ENCODE assay signal across 1 cellular context in the genomic region with DNA sequence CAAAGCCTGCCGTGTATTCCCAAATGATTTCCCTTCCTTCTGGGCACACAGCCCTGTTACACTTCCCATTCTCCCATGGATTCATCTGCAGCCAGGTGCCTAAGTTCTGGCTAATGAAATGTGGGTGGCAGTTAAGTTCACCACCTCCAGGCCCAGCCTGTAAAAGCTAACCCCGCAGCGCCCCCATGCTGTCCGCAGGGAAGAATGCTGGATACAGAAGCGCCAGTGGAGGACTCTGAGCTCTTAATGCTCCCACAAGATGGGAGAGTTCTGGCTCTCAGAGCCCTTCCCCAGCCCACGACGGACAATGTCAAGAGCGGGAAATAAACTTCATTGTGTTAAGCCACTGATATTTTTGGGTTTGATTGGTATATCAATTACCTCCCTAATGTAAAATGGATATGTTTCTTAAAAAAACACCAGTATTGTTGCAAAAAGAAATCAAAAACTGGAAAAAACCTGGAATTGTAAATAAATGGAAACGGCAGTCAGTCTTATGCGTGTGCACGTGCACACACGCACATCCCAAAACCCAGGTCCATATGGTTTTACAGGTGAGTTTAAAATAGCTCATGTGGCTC.
TF ChIP-seq lines count a peak whose summit lies in the region.

No MANE protein-coding gene starts in this region.

TF ChIP-seq in HEK293, 187 proteins besides CTCF, POLR2A, EP300 and RAD21:
- TF ChIP-seq ZFHX2 (tag by site-specific recombination; conservative IDR thresholded peaks at IDR 0.05) = peak; percentile 55
- TF ChIP-seq, protein P1, sequence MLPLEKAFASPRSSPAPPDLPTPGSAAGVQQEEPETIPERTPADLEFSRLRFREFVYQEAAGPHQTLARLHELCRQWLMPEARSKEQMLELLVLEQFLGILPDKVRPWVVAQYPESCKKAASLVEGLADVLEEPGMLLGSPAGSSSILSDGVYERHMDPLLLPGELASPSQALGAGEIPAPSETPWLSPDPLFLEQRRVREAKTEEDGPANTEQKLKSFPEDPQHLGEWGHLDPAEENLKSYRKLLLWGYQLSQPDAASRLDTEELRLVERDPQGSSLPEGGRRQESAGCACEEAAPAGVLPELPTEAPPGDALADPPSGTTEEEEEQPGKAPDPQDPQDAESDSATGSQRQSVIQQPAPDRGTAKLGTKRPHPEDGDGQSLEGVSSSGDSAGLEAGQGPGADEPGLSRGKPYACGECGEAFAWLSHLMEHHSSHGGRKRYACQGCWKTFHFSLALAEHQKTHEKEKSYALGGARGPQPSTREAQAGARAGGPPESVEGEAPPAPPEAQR (tag by site-specific recombination; IDR thresholded peaks at IDR 0.05) = no peak
- TF ChIP-seq EGR2 (tag by site-specific recombination; IDR thresholded peaks at IDR 0.05; ENCODE audit: low read depth) = peak; percentile 50; the same call in 1 of the 2 replicates
- peak; percentile 56; the same call in 1 of the 2 replicates for TF ChIP-seq ZNF660 (tag by site-specific recombination; IDR thresholded peaks at IDR 0.05)
- TF ChIP-seq, protein P2, sequence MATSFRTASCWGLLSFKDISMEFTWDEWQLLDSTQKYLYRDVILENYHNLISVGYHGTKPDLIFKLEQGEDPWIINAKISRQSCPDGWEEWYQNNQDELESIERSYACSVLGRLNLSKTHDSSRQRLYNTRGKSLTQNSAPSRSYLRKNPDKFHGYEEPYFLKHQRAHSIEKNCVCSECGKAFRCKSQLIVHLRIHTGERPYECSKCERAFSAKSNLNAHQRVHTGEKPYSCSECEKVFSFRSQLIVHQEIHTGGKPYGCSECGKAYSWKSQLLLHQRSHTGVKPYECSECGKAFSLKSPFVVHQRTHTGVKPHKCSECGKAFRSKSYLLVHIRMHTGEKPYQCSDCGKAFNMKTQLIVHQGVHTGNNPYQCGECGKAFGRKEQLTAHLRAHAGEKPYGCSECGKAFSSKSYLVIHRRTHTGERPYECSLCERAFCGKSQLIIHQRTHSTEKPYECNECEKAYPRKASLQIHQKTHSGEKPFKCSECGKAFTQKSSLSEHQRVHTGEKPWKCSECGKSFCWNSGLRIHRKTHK (tag by site-specific recombination; IDR thresholded peaks at IDR 0.05) = no peak
- TF ChIP-seq, protein P3, sequence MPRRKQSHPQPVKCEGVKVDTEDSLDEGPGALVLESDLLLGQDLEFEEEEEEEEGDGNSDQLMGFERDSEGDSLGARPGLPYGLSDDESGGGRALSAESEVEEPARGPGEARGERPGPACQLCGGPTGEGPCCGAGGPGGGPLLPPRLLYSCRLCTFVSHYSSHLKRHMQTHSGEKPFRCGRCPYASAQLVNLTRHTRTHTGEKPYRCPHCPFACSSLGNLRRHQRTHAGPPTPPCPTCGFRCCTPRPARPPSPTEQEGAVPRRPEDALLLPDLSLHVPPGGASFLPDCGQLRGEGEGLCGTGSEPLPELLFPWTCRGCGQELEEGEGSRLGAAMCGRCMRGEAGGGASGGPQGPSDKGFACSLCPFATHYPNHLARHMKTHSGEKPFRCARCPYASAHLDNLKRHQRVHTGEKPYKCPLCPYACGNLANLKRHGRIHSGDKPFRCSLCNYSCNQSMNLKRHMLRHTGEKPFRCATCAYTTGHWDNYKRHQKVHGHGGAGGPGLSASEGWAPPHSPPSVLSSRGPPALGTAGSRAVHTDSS (tag by site-specific recombination; IDR thresholded peaks at IDR 0.05) = no peak
- peak; percentile 51 for TF ChIP-seq ZNF654 (tag by site-specific recombination; IDR thresholded peaks at IDR 0.05; ENCODE audit: low read depth)
